Comparison of ENCODE assay signal across 22 cellular contexts in genomic region chr3:155949464-155950217, GRCh38.
"Had no signal": no experiment of that assay in that cellular context is flagged by ENCODE, and none has a peak within 500 bp of the region (broad histone marks: within the 10 kb centered on the region; RNA-seq: fewer than 3 reads in every experiment).

No MANE protein-coding gene starts in this region.

- H3K4me1 ChIP-seq: parathyroid adenoma, thyroid gland, upper lobe of right lung had no signal

- H3K27me3 ChIP-seq: neutrophil, right lobe of liver, thyroid gland, upper lobe of right lung had no signal

- H3K9me3 ChIP-seq: neutrophil, right lobe of liver, thyroid gland, upper lobe of right lung had no signal

- H3K27ac ChIP-seq: neutrophil, parathyroid adenoma, right lobe of liver, skin epidermis, thyroid gland, upper lobe of right lung, WERI-Rb-1 had no signal

- H3K4me3 ChIP-seq: right lobe of liver, skin epidermis, thyroid gland, upper lobe of right lung had no signal

- H3K36me3 ChIP-seq: neutrophil, right lobe of liver, thyroid gland, upper lobe of right lung, WERI-Rb-1 had no signal

- DNase-seq: activated CD4-positive, alpha-beta T cell treated with anti-CD3 and anti-CD28 coated beads for 1 hour; activated CD8-positive, alpha-beta memory T cell treated with anti-CD3 and anti-CD28 coated beads, Interleukin-2, amount 50 U/mL, for 48 hours; activated naive CD4-positive, alpha-beta T cell treated with anti-CD3 and anti-CD28 coated beads for 36 hours; activated naive CD8-positive, alpha-beta T cell treated with anti-CD3 and anti-CD28 coated beads, Interleukin-2, amount 10 ng/mL, durations not matched to agents 7 days and 5 days; activated T-cell treated with anti-CD3 and anti-CD28 coated beads, Interleukin-2, amount 50 U/mL, for 4 hours; amygdala; cerebellar nuclear complex; cortex of kidney; foreskin melanocyte; immature natural killer cell; left ventricle myocardium superior; midbrain; right lobe of liver; stimulated activated CD4-positive, alpha-beta T cell treated with anti-CD3 and anti-CD28 coated beads, Interleukin-1b, Interleukin-23, amount 100 ng/mL, for 48 hours; substantia nigra; thyroid gland; upper lobe of right lung; WERI-Rb-1 had no signal

- ATAC-seq: activated T-cell treated with anti-CD3 and anti-CD28 coated beads, Interleukin-2, amount 50 U/mL, for 4 hours; left ventricle myocardium superior; natural killer cell treated with Interleukin-12 subunit alpha and Interleukin-12 subunit beta and Interleukin-15 and Interleukin-18, amount 100 ng/mL, for 72 hours; upper lobe of right lung had no signal
